11 cellular contexts compared by ENCODE assay signal in genomic region chr15:84819291-84819768, GRCh38. TPM values are rescaled to one million over a fixed set of nuclear protein-coding genes. Genes with fewer than 3 reads are reported as not detected.
A peak's percentile ranks its signal among the peaks of the same experiment; 100 is the strongest.
DNase-seq lines count a peak whose midpoint lies in the region; ATAC-seq and TF ChIP-seq lines count a peak whose summit lies in the region.
"Had no signal": no experiment of that assay in that cellular context is flagged by ENCODE, and none has a peak within 500 bp of the region (broad histone marks: within the 10 kb centered on the region; RNA-seq: fewer than 3 reads in every experiment).

No MANE protein-coding gene starts in this region.

- POLR2A ChIA-PET in IMR-90 (lab: Charles Lee; ENCODE audit: unreplicated experiment), result no interaction called here
- POLR2A ChIA-PET in activated CD8-positive, alpha-beta T cell treated with anti-CD3 and anti-CD28 coated beads for 36 hours (lab: Charles Lee), result interaction anchor here (0.8 kb wide), 1 partner anchor 10 kb away, joined by 3 read pairs; no protein-coding TSS in a partner anchor

- no peak overlapping the region for H3K4me3 Mint-ChIP-seq in activated CD8-positive, alpha-beta T cell treated with anti-CD3 and anti-CD28 coated beads for 36 hours

- no peak overlapping the region for H2BK15ac ChIP-seq in IMR-90 (ENCODE audit: low read depth, low read length)

- no peak overlapping the region for H2AK5ac ChIP-seq in IMR-90 (ENCODE audit: low read depth, low read length)

- DNase-seq in IMR-90 (no peak), coronary artery (ENCODE audit: low spot score) (peak; percentile 80)
- DNase-seq in activated CD4-positive, alpha-beta T cell treated with anti-CD3 and anti-CD28 coated beads, Interleukin-2, amount 50 U/mL, for 48 hours, result no peak
- DNase-seq in activated CD8-positive, alpha-beta T cell treated with anti-CD3 and anti-CD28 coated beads for 36 hours, result no peak
- DNase-seq: foreskin keratinocyte; NK-92 treated with Interleukin-12 subunit alpha and Interleukin-12 subunit beta, amount 100 ng/mL, for 24 hours had no signal

- no peaks in the 10 kb centered on the region for H4K20me1 ChIP-seq in IMR-90 (ENCODE audit: insufficient read depth, low read length)

- H3K9me3 ChIP-seq in IMR-90 (ENCODE audit: control insufficient read depth, insufficient read depth, low read length), result no peaks in the 10 kb centered on the region
- no peaks in the 10 kb centered on the region for H3K9me3 ChIP-seq in liver (ENCODE audit: control insufficient read depth in 4 of 4, low read length in 3 of 4)
- no peaks in the 10 kb centered on the region for H3K9me3 ChIP-seq in stomach smooth muscle (ENCODE audit: control insufficient read depth in 2 of 2, low read length in 2 of 2)
- H3K9me3 ChIP-seq: ovary had no signal

- peak; percentile 11; the same call in 1 of the 2 replicates for ATAC-seq in IMR-90 (ENCODE audit: low read depth)
- no peak for ATAC-seq in HG03135 (IDR thresholded peaks at IDR 0.05; ENCODE audit: unreplicated experiment)
- ATAC-seq in GM19351 (IDR thresholded peaks at IDR 0.05; ENCODE audit: unreplicated experiment), result no peak
- ATAC-seq in activated CD8-positive, alpha-beta T cell treated with anti-CD3 and anti-CD28 coated beads for 36 hours, result no peak
- ATAC-seq: foreskin keratinocyte had no signal

- H3K4me3 ChIP-seq in IMR-90 (ENCODE audit: insufficient read depth, low read depth, low read length) (no peak overlapping the region), coronary artery (peak overlapping the region; percentile 71), liver (ENCODE audit: low read depth in 1 of 3, low read length in 3 of 3) (no peak overlapping the region), stomach smooth muscle (ENCODE audit: low read length in 2 of 2) (peak overlapping the region; percentile 32 to 76)
- H3K4me3 ChIP-seq: ovary had no signal

- intact Hi-C loops in IMR-90 (cut with micrococcal nuclease), result no loop called here
- intact Hi-C loops in activated CD8-positive, alpha-beta T cell treated with anti-CD3 and anti-CD28 coated beads for 36 hours (cut with micrococcal nuclease), result no loop called here

- H2AFZ ChIP-seq in IMR-90 (replicated peaks; ENCODE audit: low read length, poor library complexity), result no peak overlapping the region

- H2BK20ac ChIP-seq in IMR-90 (ENCODE audit: low read depth, low read length), result no peak overlapping the region

- H3K27me3 ChIP-seq in IMR-90 (ENCODE audit: control insufficient read depth, insufficient read depth, low read length), result peaks cover 12% of the 10 kb centered on the region
- H3K27me3 ChIP-seq in liver (ENCODE audit: control insufficient read depth in 4 of 4, insufficient read depth in 4 of 4, low read length in 3 of 4), result no peaks in the 10 kb centered on the region
- H3K27me3 ChIP-seq in stomach smooth muscle (ENCODE audit: control insufficient read depth in 1 of 2, insufficient read depth in 2 of 2, low read length in 2 of 2), result no peaks in the 10 kb centered on the region
- H3K27me3 ChIP-seq: ovary had no signal

- no peak overlapping the region for H2BK120ac ChIP-seq in IMR-90 (ENCODE audit: low read depth, low read length)

- CTCF ChIA-PET in IMR-90 (lab: Yijun Ruan, JAX), result no interaction called here
- CTCF ChIA-PET in activated CD8-positive, alpha-beta T cell treated with anti-CD3 and anti-CD28 coated beads for 36 hours (lab: Charles Lee), result interaction anchor here (0.7 kb wide), 1 partner anchor 9 kb away, joined by 4 read pairs; no protein-coding TSS in a partner anchor

- 67% methylated on average over 2 of the region's 3 CpGs; no CpG with 5 or more reads in 1 of the 2 experiments for WGBS in IMR-90 (ENCODE audit: extremely low coverage in 2 of 2, insufficient read length in 1 of 2), 2 experiments
- 50% methylated on average over 3 of the region's 3 CpGs for WGBS in liver

- H3K9ac ChIP-seq in IMR-90 (ENCODE audit: low read depth, low read length) (no peak overlapping the region), liver (ENCODE audit: low read depth in 1 of 2, low read length in 2 of 2) (peak overlapping the region in 1 of 2 donors; percentile 77), stomach smooth muscle (ENCODE audit: low read length in 2 of 2) (peak overlapping the region; percentile 9 to 13)

- no peaks in the 10 kb centered on the region for H3K9me3 Mint-ChIP-seq in activated CD8-positive, alpha-beta T cell treated with anti-CD3 and anti-CD28 coated beads for 36 hours

- peaks cover 8% of the 10 kb centered on the region for H3K4me1 Mint-ChIP-seq in activated CD8-positive, alpha-beta T cell treated with anti-CD3 and anti-CD28 coated beads for 36 hours (ENCODE audit: low read depth)

- no peak overlapping the region for H4K5ac ChIP-seq in IMR-90 (ENCODE audit: low read depth, low read length)

- no peak overlapping the region for H4K8ac ChIP-seq in IMR-90 (ENCODE audit: low read depth in 2 of 2, low read length in 2 of 2)

- dilution Hi-C loops in IMR-90 (cut with HindIII; ENCODE audit: low sequenced_read_pairs, unreplicated experiment), result no loop called here

- no peak for TF ChIP-seq RAD21 in IMR-90 (IDR thresholded peaks at IDR 0.05; ENCODE audit: low read length)
- TF ChIP-seq RAD21 in liver (IDR thresholded peaks at IDR 0.05), result peak in 1 of 2 donors; percentile 27

- peaks cover 9% of the 10 kb centered on the region for H3K27me3 Mint-ChIP-seq in activated CD8-positive, alpha-beta T cell treated with anti-CD3 and anti-CD28 coated beads for 36 hours

- H3K23ac ChIP-seq in IMR-90 (ENCODE audit: low read depth, low read length), result no peak overlapping the region

- H2AK9ac ChIP-seq in IMR-90 (replicated peaks; ENCODE audit: low read depth, low read length, poor library complexity), result no peak overlapping the region

- TF ChIP-seq POLR2A in IMR-90 (IDR thresholded peaks at IDR 0.05; ENCODE audit: low read depth, low read length), result no peak

- no peak overlapping the region for H2BK5ac ChIP-seq in IMR-90 (ENCODE audit: low read depth, low read length, poor library complexity, severe bottlenecking)

- H3K4me1 ChIP-seq in IMR-90 (ENCODE audit: control insufficient read depth, insufficient read depth, low read length), result no peaks in the 10 kb centered on the region
- peaks cover 14 to 40% (median 25%) of the 10 kb centered on the region in 4 donors for H3K4me1 ChIP-seq in liver (ENCODE audit: control insufficient read depth in 4 of 4, insufficient read depth in 4 of 4, low read length in 3 of 4)
- H3K4me1 ChIP-seq in stomach smooth muscle (ENCODE audit: control insufficient read depth, insufficient read depth, low read length), result peaks cover 72% of the 10 kb centered on the region
- H3K4me1 ChIP-seq: foreskin keratinocyte had no signal

- H4K91ac ChIP-seq in IMR-90 (ENCODE audit: insufficient read depth, low read depth, low read length), result no peak overlapping the region

- H3K79me1 ChIP-seq in IMR-90 (ENCODE audit: low read depth in 1 of 2, low read length in 2 of 2), result no peaks in the 10 kb centered on the region

- BruUV-seq in IMR-90 (replicated peaks; lab: Mats Ljungman, UMichigan), result no TSS peak

- H3K14ac ChIP-seq in IMR-90 (replicated peaks; ENCODE audit: low read depth, low read length), result no peak overlapping the region

- no peak overlapping the region for H3K27ac ChIP-seq in IMR-90 (ENCODE audit: insufficient read depth, low read length)
- H3K27ac ChIP-seq in coronary artery, result peak overlapping the region; percentile 96 to 99
- peak overlapping the region; percentile 90 to 92 for H3K27ac ChIP-seq in liver (ENCODE audit: low read depth in 1 of 2, low read length in 2 of 2)
- H3K27ac ChIP-seq in stomach smooth muscle (ENCODE audit: low read length), result peak overlapping the region; percentile 92
- H3K27ac ChIP-seq: foreskin keratinocyte had no signal

- no peak overlapping the region for H3K56ac ChIP-seq in IMR-90 (ENCODE audit: extremely low read depth, insufficient read depth, low read length)

- no peak overlapping the region for H3K4ac ChIP-seq in IMR-90 (ENCODE audit: low read depth, low read length)

- H3K36me3 ChIP-seq in IMR-90 (ENCODE audit: control insufficient read depth, insufficient read depth, low read length) (no peaks in the 10 kb centered on the region), liver (ENCODE audit: control insufficient read depth in 4 of 4, insufficient read depth in 3 of 4, low read depth in 1 of 4, low read length in 3 of 4) (no peaks in the 10 kb centered on the region), stomach smooth muscle (ENCODE audit: control insufficient read depth in 2 of 2, insufficient read depth in 2 of 2, low read length in 2 of 2) (peaks cover 0 to 7% of the 10 kb centered on the region in 2 donors)
- H3K36me3 ChIP-seq: ovary had no signal

- H3K4me2 ChIP-seq in IMR-90 (ENCODE audit: low read depth, low read length), result no peak overlapping the region

- TF ChIP-seq CTCF in IMR-90 (conservative IDR thresholded peaks at IDR 0.05; ENCODE audit: low read depth, low read length), result no peak
- TF ChIP-seq CTCF in coronary artery (IDR thresholded peaks at IDR 0.05), result no peak
- no peak for TF ChIP-seq CTCF in liver (IDR thresholded peaks at IDR 0.05; ENCODE audit: low read depth, low read length, missing input control)
- TF ChIP-seq CTCF in activated CD8-positive, alpha-beta T cell treated with anti-CD3 and anti-CD28 coated beads for 36 hours (IDR thresholded peaks at IDR 0.05), result no peak

- no peak overlapping the region for H3K27ac Mint-ChIP-seq in activated CD8-positive, alpha-beta T cell treated with anti-CD3 and anti-CD28 coated beads for 36 hours

- no peaks in the 10 kb centered on the region for H3K9me1 ChIP-seq in IMR-90 (ENCODE audit: insufficient read depth, low read length)

- in situ Hi-C loops in IMR-90 (cut with MboI; ENCODE audit: low sequenced_read_pairs), result no loop called here

- H3K36me3 Mint-ChIP-seq in activated CD8-positive, alpha-beta T cell treated with anti-CD3 and anti-CD28 coated beads for 36 hours (ENCODE audit: low read depth), result no peaks in the 10 kb centered on the region

- no peak overlapping the region for H3K18ac ChIP-seq in IMR-90 (ENCODE audit: low read depth, low read length)

TF ChIP-seq in IMR-90, 13 proteins besides CTCF, POLR2A, EP300 and RAD21 (continues in another document):
- no peak for TF ChIP-seq FOS (IDR thresholded peaks at IDR 0.05; ENCODE audit: low read depth, low read length)
- no peak for TF ChIP-seq RFX5 (IDR thresholded peaks at IDR 0.05; ENCODE audit: low read depth, low read length)

RNA-seq across cellular contexts. Expression of gene ALPK3, which starts 2.2 kb away (rescaled TPM):
- total RNA-seq in IMR-90 (2012; rRNA removed) (under 0.01 TPM in 2 replicates), liver (10 to 100 TPM in 1 of 2 donors, 1 to 10 TPM in 1; 3.1 to 10.0 TPM)
- polyA plus RNA-seq in IMR-90 (2012; rRNA removed) (0.06 and 0.26 TPM in 2 replicates), liver (1 to 10 TPM in 1 of 2 donors, under 1 TPM in 1; 0.96 to 2.5 TPM)
- polyA plus RNA-seq in IMR-90 (2012; cell fraction: cytosol; rRNA removed), result 0.03 and 0.05 TPM in 2 replicates
- polyA plus RNA-seq in IMR-90 (2012; cell fraction: nucleus; rRNA removed; ENCODE audit: low replicate concordance), result 0.47 and 0.57 TPM in 2 replicates
- total RNA-seq in activated CD8-positive, alpha-beta T cell treated with anti-CD3 and anti-CD28 coated beads for 36 hours, result under 1 TPM; 0.04 to 0.16 TPM

Comparison
In these comparisons a context has a peak if more than half of its experiments do, and no peak if none do; other contexts are left out.
1. H3K4me3 ChIP-seq: peak in coronary artery (single experiment) and stomach smooth muscle (2 of 2); none in IMR-90 (single experiment) and liver (0 of 3).